Comparison of ENCODE assay signal across 6 cellular contexts in genomic region chr6:145630598-145630997, GRCh38.
"Had no signal": no experiment of that assay in that cellular context is flagged by ENCODE, and none has a peak within 500 bp of the region (broad histone marks: within the 10 kb centered on the region; RNA-seq: fewer than 3 reads in every experiment).

No MANE protein-coding gene starts in this region.

- H3K9me3 Mint-ChIP-seq: GM23338, H9 had no signal

- DNase-seq: H9, IMR-90, KG1 had no signal

- ATAC-seq: GM23338, HCT116, K562 had no signal

- H3K4me3 Mint-ChIP-seq: GM23338, H9 had no signal

- H3K27ac Mint-ChIP-seq: GM23338 had no signal

- H3K4me3 ChIP-seq: GM23338, K562 had no signal
